17 cellular contexts compared by ENCODE assay signal in the genomic region with DNA sequence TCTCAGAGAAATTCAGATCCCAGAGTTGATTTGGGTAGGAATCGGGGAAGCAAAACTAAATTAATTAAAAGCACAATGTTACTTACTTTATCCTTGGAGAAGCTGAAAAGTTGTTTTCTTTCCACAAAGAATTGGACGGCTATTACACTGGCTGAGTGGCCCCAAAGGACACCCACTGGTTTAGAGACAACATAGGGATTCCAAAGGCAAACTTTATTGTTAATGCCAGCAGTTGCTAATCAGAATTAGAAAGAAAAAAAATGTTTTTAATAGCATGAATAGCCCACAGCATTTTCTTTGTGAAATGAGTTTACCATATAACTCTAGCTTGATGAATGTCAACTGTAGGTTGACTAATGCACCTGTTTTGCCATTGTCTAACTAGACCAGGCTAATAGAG. TPM values are rescaled to one million over a fixed set of nuclear protein-coding genes. Genes with fewer than 3 reads are reported as not detected.
DNase-seq lines count a peak whose midpoint lies in the region; ATAC-seq and TF ChIP-seq lines count a peak whose summit lies in the region.
"Had no signal": no experiment of that assay in that cellular context is flagged by ENCODE, and none has a peak within 500 bp of the region (broad histone marks: within the 10 kb centered on the region; RNA-seq: fewer than 3 reads in every experiment).

No MANE protein-coding gene starts in this region.

- H3K27ac Mint-ChIP-seq in WTC11 (no peak overlapping the region), nephron progenitor cell (no peak overlapping the region)
- H3K27ac Mint-ChIP-seq: CD8-positive, alpha-beta T cell had no signal

- H3K9me3 ChIP-seq in HUES6 (ENCODE audit: control insufficient read depth, insufficient read depth, low read depth, low read length) (peaks cover 9% of the 10 kb centered on the region), iPS DF 6.9 (ENCODE audit: control insufficient read depth, insufficient read depth, low read length) (no peaks in the 10 kb centered on the region), vagina (no peaks in the 10 kb centered on the region)
- H3K9me3 ChIP-seq: A549, BE2C had no signal

- CTCF ChIA-PET in WTC11 (lab: Charles Lee), result interaction anchor here (0.9 kb wide), 1 partner anchor 222 kb away, joined by 6 read pairs; a partner anchor contains a TSS

- H3K9ac ChIP-seq in HUES6 (ENCODE audit: low read length), result no peak overlapping the region

- TF ChIP-seq POLR2A in vagina (IDR thresholded peaks at IDR 0.05), result no peak

- no peak for TF ChIP-seq CTCF in WTC11 (IDR thresholded peaks at IDR 0.05)
- no peak for TF ChIP-seq CTCF in nephron progenitor cell (IDR thresholded peaks at IDR 0.05)
- no peak for TF ChIP-seq CTCF in vagina (IDR thresholded peaks at IDR 0.05)

- H3K4me3 Mint-ChIP-seq in WTC11 (no peak overlapping the region), nephron progenitor cell (no peak overlapping the region)
- H3K4me3 Mint-ChIP-seq: CD8-positive, alpha-beta T cell had no signal

- H3K36me3 Mint-ChIP-seq in WTC11, result peaks cover 3% of the 10 kb centered on the region; the same call in 1 of the 2 replicates
- H3K36me3 Mint-ChIP-seq in nephron progenitor cell (ENCODE audit: low read depth), result no peaks in the 10 kb centered on the region
- H3K36me3 Mint-ChIP-seq: CD8-positive, alpha-beta T cell had no signal

- H3K27ac ChIP-seq in HUES6 (ENCODE audit: low read depth, low read length) (no peak overlapping the region), iPS DF 6.9 (ENCODE audit: low read length) (no peak overlapping the region), vagina (no peak overlapping the region)
- H3K27ac ChIP-seq: A549, C4-2B had no signal

- H3K27me3 ChIP-seq in HUES6 (ENCODE audit: control insufficient read depth, insufficient read depth, low read length) (no peaks in the 10 kb centered on the region), iPS DF 6.9 (ENCODE audit: control insufficient read depth, insufficient read depth, low read length) (no peaks in the 10 kb centered on the region), vagina (no peaks in the 10 kb centered on the region)
- H3K27me3 ChIP-seq: BE2C had no signal

- peak overlapping the region; percentile 6; the same call in 1 of the 2 replicates for H3K4me3 ChIP-seq in HUES6 (ENCODE audit: low read depth, low read length)
- no peak overlapping the region for H3K4me3 ChIP-seq in iPS DF 6.9 (ENCODE audit: low read length)
- no peak overlapping the region for H3K4me3 ChIP-seq in vagina
- H3K4me3 ChIP-seq: A549 had no signal

- no peak for DNase-seq in WTC11 (ENCODE audit: low spot score)
- peak; percentile 16 for DNase-seq in iPS DF 6.9 (ENCODE audit: low read depth, low spot score)
- no peak for DNase-seq in nephron progenitor cell
- no peak for DNase-seq in SW480 (ENCODE audit: low spot score)
- DNase-seq in vagina (ENCODE audit: extremely low spot score in 2 of 2), result no peak
- DNase-seq: BE2C; CD8-positive, alpha-beta T cell; COR-L47; DMS153; DMS79 treated with DMSO at 0.1 percent for 48 hours; EL; GOT3 had no signal

- peak; percentile 51 for ATAC-seq in WTC11
- no peak for ATAC-seq in HG03342 (IDR thresholded peaks at IDR 0.05; ENCODE audit: unreplicated experiment)
- ATAC-seq: A549; CD8-positive, alpha-beta T cell had no signal

- H3K4me1 ChIP-seq in HUES6 (ENCODE audit: control insufficient read depth, insufficient read depth, low read length) (peaks cover 17% of the 10 kb centered on the region), iPS DF 6.9 (ENCODE audit: control insufficient read depth, insufficient read depth, low read length) (no peaks in the 10 kb centered on the region; the same call in 1 of the 2 replicates), vagina (no peaks in the 10 kb centered on the region)
- H3K4me1 ChIP-seq: A549, BE2C had no signal

- no CpG with 5 or more reads among the region's 2 CpGs for WGBS in iPS DF 6.9 (ENCODE audit: insufficient coverage, insufficient read length)

- H3K27me3 Mint-ChIP-seq in WTC11 (ENCODE audit: low read depth) (peaks cover 26% of the 10 kb centered on the region), nephron progenitor cell (ENCODE audit: low read depth, poor library complexity) (no peaks in the 10 kb centered on the region)

- H3K36me3 ChIP-seq in HUES6 (ENCODE audit: control insufficient read depth, insufficient read depth, low read length), result no peaks in the 10 kb centered on the region
- H3K36me3 ChIP-seq in iPS DF 6.9 (ENCODE audit: control insufficient read depth, insufficient read depth, low read length), result no peaks in the 10 kb centered on the region
- H3K36me3 ChIP-seq in vagina, result no peaks in the 10 kb centered on the region
- H3K36me3 ChIP-seq: BE2C had no signal

- intact Hi-C loops in vagina (cut with DNase I), result no loop called here

- POLR2A ChIA-PET in WTC11 (lab: Charles Lee), result no interaction called here

- H3K9me3 Mint-ChIP-seq in WTC11 (peaks cover 21% of the 10 kb centered on the region), nephron progenitor cell (peaks cover 4% of the 10 kb centered on the region)
- H3K9me3 Mint-ChIP-seq: CD8-positive, alpha-beta T cell had no signal

- peaks cover 46% of the 10 kb centered on the region for H3K4me1 Mint-ChIP-seq in WTC11
- no peaks in the 10 kb centered on the region for H3K4me1 Mint-ChIP-seq in nephron progenitor cell

TF ChIP-seq in WTC11, 78 proteins besides CTCF, POLR2A, EP300 and RAD21 (continues in another document):
- TF ChIP-seq, protein P1, sequence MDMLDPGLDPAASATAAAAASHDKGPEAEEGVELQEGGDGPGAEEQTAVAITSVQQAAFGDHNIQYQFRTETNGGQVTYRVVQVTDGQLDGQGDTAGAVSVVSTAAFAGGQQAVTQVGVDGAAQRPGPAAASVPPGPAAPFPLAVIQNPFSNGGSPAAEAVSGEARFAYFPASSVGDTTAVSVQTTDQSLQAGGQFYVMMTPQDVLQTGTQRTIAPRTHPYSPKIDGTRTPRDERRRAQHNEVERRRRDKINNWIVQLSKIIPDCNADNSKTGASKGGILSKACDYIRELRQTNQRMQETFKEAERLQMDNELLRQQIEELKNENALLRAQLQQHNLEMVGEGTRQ (CRISPR knock-in tag; IDR thresholded peaks at IDR 0.05), result no peak
- TF ChIP-seq EMX1 (CRISPR knock-in tag; IDR thresholded peaks at IDR 0.05) (no peak), ELF4 (CRISPR knock-in tag; IDR thresholded peaks at IDR 0.05; ENCODE audit: low read depth) (no peak), NR2C2 (CRISPR knock-in tag; IDR thresholded peaks at IDR 0.05) (no peak), HMGA2 (CRISPR knock-in tag; IDR thresholded peaks at IDR 0.05) (no peak), SMAD3 (CRISPR knock-in tag; IDR thresholded peaks at IDR 0.05; ENCODE audit: borderline replicate concordance) (no peak), GTF2I (CRISPR knock-in tag; conservative IDR thresholded peaks at IDR 0.05) (no peak)
- TF ChIP-seq, protein P2, sequence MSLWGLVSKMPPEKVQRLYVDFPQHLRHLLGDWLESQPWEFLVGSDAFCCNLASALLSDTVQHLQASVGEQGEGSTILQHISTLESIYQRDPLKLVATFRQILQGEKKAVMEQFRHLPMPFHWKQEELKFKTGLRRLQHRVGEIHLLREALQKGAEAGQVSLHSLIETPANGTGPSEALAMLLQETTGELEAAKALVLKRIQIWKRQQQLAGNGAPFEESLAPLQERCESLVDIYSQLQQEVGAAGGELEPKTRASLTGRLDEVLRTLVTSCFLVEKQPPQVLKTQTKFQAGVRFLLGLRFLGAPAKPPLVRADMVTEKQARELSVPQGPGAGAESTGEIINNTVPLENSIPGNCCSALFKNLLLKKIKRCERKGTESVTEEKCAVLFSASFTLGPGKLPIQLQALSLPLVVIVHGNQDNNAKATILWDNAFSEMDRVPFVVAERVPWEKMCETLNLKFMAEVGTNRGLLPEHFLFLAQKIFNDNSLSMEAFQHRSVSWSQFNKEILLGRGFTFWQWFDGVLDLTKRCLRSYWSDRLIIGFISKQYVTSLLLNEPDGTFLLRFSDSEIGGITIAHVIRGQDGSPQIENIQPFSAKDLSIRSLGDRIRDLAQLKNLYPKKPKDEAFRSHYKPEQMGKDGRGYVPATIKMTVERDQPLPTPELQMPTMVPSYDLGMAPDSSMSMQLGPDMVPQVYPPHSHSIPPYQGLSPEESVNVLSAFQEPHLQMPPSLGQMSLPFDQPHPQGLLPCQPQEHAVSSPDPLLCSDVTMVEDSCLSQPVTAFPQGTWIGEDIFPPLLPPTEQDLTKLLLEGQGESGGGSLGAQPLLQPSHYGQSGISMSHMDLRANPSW (CRISPR knock-in tag; conservative IDR thresholded peaks at IDR 0.05; ENCODE audit: low read depth), result no peak
- TF ChIP-seq, protein P3, sequence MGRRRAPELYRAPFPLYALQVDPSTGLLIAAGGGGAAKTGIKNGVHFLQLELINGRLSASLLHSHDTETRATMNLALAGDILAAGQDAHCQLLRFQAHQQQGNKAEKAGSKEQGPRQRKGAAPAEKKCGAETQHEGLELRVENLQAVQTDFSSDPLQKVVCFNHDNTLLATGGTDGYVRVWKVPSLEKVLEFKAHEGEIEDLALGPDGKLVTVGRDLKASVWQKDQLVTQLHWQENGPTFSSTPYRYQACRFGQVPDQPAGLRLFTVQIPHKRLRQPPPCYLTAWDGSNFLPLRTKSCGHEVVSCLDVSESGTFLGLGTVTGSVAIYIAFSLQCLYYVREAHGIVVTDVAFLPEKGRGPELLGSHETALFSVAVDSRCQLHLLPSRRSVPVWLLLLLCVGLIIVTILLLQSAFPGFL (CRISPR knock-in tag; IDR thresholded peaks at IDR 0.05; ENCODE audit: borderline replicate concordance), result no peak
- TF ChIP-seq, protein P4, sequence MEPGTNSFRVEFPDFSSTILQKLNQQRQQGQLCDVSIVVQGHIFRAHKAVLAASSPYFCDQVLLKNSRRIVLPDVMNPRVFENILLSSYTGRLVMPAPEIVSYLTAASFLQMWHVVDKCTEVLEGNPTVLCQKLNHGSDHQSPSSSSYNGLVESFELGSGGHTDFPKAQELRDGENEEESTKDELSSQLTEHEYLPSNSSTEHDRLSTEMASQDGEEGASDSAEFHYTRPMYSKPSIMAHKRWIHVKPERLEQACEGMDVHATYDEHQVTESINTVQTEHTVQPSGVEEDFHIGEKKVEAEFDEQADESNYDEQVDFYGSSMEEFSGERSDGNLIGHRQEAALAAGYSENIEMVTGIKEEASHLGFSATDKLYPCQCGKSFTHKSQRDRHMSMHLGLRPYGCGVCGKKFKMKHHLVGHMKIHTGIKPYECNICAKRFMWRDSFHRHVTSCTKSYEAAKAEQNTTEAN (CRISPR knock-in tag; IDR thresholded peaks at IDR 0.05), result no peak
- TF ChIP-seq, protein P5, sequence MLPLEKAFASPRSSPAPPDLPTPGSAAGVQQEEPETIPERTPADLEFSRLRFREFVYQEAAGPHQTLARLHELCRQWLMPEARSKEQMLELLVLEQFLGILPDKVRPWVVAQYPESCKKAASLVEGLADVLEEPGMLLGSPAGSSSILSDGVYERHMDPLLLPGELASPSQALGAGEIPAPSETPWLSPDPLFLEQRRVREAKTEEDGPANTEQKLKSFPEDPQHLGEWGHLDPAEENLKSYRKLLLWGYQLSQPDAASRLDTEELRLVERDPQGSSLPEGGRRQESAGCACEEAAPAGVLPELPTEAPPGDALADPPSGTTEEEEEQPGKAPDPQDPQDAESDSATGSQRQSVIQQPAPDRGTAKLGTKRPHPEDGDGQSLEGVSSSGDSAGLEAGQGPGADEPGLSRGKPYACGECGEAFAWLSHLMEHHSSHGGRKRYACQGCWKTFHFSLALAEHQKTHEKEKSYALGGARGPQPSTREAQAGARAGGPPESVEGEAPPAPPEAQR (CRISPR knock-in tag; IDR thresholded peaks at IDR 0.05), result no peak

RNA-seq across cellular contexts. Expression of a gene that starts 51.7 kb away (rescaled TPM):
- 0.73 to 1.1 TPM (median 0.92 TPM) in 3 replicates for total RNA-seq in WTC11 (2021)
- total RNA-seq in vagina, result 2.2 TPM
- total RNA-seq: CD8-positive, alpha-beta T cell; HT1080 had no signal
